1 cellular context compared by ENCODE assay signal in genomic region chr17:38693700-38694329, GRCh38.
TF ChIP-seq lines count a peak whose summit lies in the region.

No MANE protein-coding gene starts in this region.

TF ChIP-seq in HepG2, 621 proteins besides CTCF, POLR2A, EP300 and RAD21 (continued from another document and continues in another):
- TF ChIP-seq ZFP91 (CRISPR knock-in tag; IDR thresholded peaks at IDR 0.05; ENCODE audit: borderline replicate concordance), result no peak; the same call in 1 of the 2 replicates
- no peak for TF ChIP-seq ATF6 (CRISPR knock-in tag; conservative IDR thresholded peaks at IDR 0.05)
- TF ChIP-seq MLLT10 (CRISPR knock-in tag; IDR thresholded peaks at IDR 0.05), result no peak
- TF ChIP-seq ZNF652 (CRISPR knock-in tag; IDR thresholded peaks at IDR 0.05; ENCODE audit: borderline replicate concordance, low read depth), result no peak
- TF ChIP-seq CBX2 (IDR thresholded peaks at IDR 0.05; ENCODE audit: low read depth, low read length), result no peak
- TF ChIP-seq CBX2 (CRISPR knock-in tag; IDR thresholded peaks at IDR 0.05; ENCODE audit: low read depth), result no peak
- TF ChIP-seq TGIF2 (CRISPR knock-in tag; IDR thresholded peaks at IDR 0.05), result no peak; the same call in 1 of the 2 replicates
- 0 out of 2 replicates have a peak, but pooled peaks have one; percentile 47 for TF ChIP-seq BORCS8-MEF2B (CRISPR knock-in tag; IDR thresholded peaks at IDR 0.05)
- no peak for TF ChIP-seq MAFG (CRISPR knock-in tag; IDR thresholded peaks at IDR 0.05)
- no peak for TF ChIP-seq NKX3-1 (CRISPR knock-in tag; IDR thresholded peaks at IDR 0.05)
- TF ChIP-seq TMF1 (CRISPR knock-in tag; IDR thresholded peaks at IDR 0.05; ENCODE audit: low read depth), result no peak
- TF ChIP-seq PPARG (CRISPR knock-in tag; conservative IDR thresholded peaks at IDR 0.05), result no peak
- no peak for TF ChIP-seq PRMT3 (CRISPR knock-in tag; IDR thresholded peaks at IDR 0.05; ENCODE audit: borderline replicate concordance, low read depth)
- TF ChIP-seq RFXAP (CRISPR knock-in tag; IDR thresholded peaks at IDR 0.05; ENCODE audit: borderline replicate concordance), result no peak
- no peak for TF ChIP-seq BCL3 (CRISPR knock-in tag; IDR thresholded peaks at IDR 0.05)
- TF ChIP-seq ISL2 (CRISPR knock-in tag; IDR thresholded peaks at IDR 0.05), result no peak
- no peak; the same call in 1 of the 2 replicates for TF ChIP-seq SRY (CRISPR knock-in tag; IDR thresholded peaks at IDR 0.05)
- no peak for TF ChIP-seq ZNF256 (CRISPR knock-in tag; conservative IDR thresholded peaks at IDR 0.05)
- no peak for TF ChIP-seq ZNF660 (CRISPR knock-in tag; IDR thresholded peaks at IDR 0.05; ENCODE audit: borderline replicate concordance, low read depth)
- no peak for TF ChIP-seq KDM6A (CRISPR knock-in tag; IDR thresholded peaks at IDR 0.05; ENCODE audit: low read depth)
- no peak for TF ChIP-seq SNAPC5 (CRISPR knock-in tag; IDR thresholded peaks at IDR 0.05; ENCODE audit: borderline replicate concordance)
- no peak for TF ChIP-seq ZFP62 (CRISPR knock-in tag; IDR thresholded peaks at IDR 0.05)
- TF ChIP-seq NONO (IDR thresholded peaks at IDR 0.05), result no peak
- no peak for TF ChIP-seq NONO (CRISPR knock-in tag; conservative IDR thresholded peaks at IDR 0.05)
- TF ChIP-seq ARID4A (CRISPR knock-in tag; IDR thresholded peaks at IDR 0.05; ENCODE audit: borderline replicate concordance), result peak; percentile 55
- TF ChIP-seq ZFAT (CRISPR knock-in tag; conservative IDR thresholded peaks at IDR 0.05), result no peak
- TF ChIP-seq PBX3 (CRISPR knock-in tag; IDR thresholded peaks at IDR 0.05; ENCODE audit: borderline replicate concordance), result no peak
- peak; percentile 60; the same call in 1 of the 2 replicates for TF ChIP-seq SALL1 (CRISPR knock-in tag; IDR thresholded peaks at IDR 0.05)
- TF ChIP-seq ZNF362 (CRISPR knock-in tag; IDR thresholded peaks at IDR 0.05; ENCODE audit: borderline replicate concordance), result no peak
- TF ChIP-seq PRDM15 (CRISPR knock-in tag; IDR thresholded peaks at IDR 0.05), result no peak
- TF ChIP-seq ZFX (CRISPR knock-in tag; IDR thresholded peaks at IDR 0.05; ENCODE audit: low read depth), result no peak
- TF ChIP-seq ZNF441 (CRISPR knock-in tag; IDR thresholded peaks at IDR 0.05; ENCODE audit: borderline replicate concordance), result no peak
- peak; percentile 53; the same call in 1 of the 2 replicates for TF ChIP-seq THRA (CRISPR knock-in tag; IDR thresholded peaks at IDR 0.05; ENCODE audit: borderline replicate concordance)
- no peak for TF ChIP-seq TEF (CRISPR knock-in tag; IDR thresholded peaks at IDR 0.05)
- no peak for TF ChIP-seq MEIS1 (CRISPR knock-in tag; IDR thresholded peaks at IDR 0.05; ENCODE audit: borderline replicate concordance)
- TF ChIP-seq IKZF4 (CRISPR knock-in tag; IDR thresholded peaks at IDR 0.05; ENCODE audit: borderline replicate concordance, low read depth, not compliant biosample characterization), result no peak
- no peak for TF ChIP-seq TP53 (CRISPR knock-in tag; conservative IDR thresholded peaks at IDR 0.05)
- no peak for TF ChIP-seq ARID3A (IDR thresholded peaks at IDR 0.05; ENCODE audit: low read depth, low read length)
- no peak for TF ChIP-seq RBM22 (optimal IDR thresholded peaks at IDR 0.05; ENCODE audit: low read length)
- no peak for TF ChIP-seq SRSF4 (IDR thresholded peaks at IDR 0.05; ENCODE audit: low read depth, low read length, poor library complexity, severe bottlenecking)
- peak; percentile 83; the same call in 1 of the 2 replicates for TF ChIP-seq ZNF768 (CRISPR knock-in tag; IDR thresholded peaks at IDR 0.05)
